ENCODE assay signal across 19 cellular contexts in genomic region chr5:124394700-124395099, GRCh38.
A peak's percentile ranks its signal among the peaks of the same experiment; 100 is the strongest.
DNase-seq lines count a peak whose midpoint lies in the region; ATAC-seq, FAIRE-seq and TF ChIP-seq lines count a peak whose summit lies in the region.
"Had no signal": no experiment of that assay in that cellular context is flagged by ENCODE, and none has a peak within 500 bp of the region (broad histone marks: within the 10 kb centered on the region; RNA-seq: fewer than 3 reads in every experiment).

No MANE protein-coding gene starts in this region.

- H3K4me3 ChIP-seq in WERI-Rb-1 (ENCODE audit: low read depth, low read length) (peak overlapping the region; percentile 40), neuronal stem cell (ENCODE audit: low read length in 2 of 2) (peak overlapping the region in 1 of 2 donors; percentile 11), small intestine (ENCODE audit: low read depth in 1 of 2, low read length in 2 of 2) (no peak overlapping the region)
- H3K4me3 ChIP-seq: BLaER1 treated with 17β-estradiol and CSF1 and Interleukin-3, amounts not matched to agents 10 nM and 100 nM had no signal

- H4K91ac ChIP-seq in neuronal stem cell (ENCODE audit: low read depth, low read length, poor library complexity), result no peak overlapping the region

- no peak for TF ChIP-seq CTCF in WERI-Rb-1 (IDR thresholded peaks at IDR 0.05; ENCODE audit: low read depth, low read length)

- H2BK12ac ChIP-seq in neuronal stem cell (ENCODE audit: low read length), result no peak overlapping the region

- peak overlapping the region; percentile 63 for H2AFZ ChIP-seq in neuronal stem cell (ENCODE audit: low read length)

- H3K9ac ChIP-seq in neuronal stem cell (ENCODE audit: low read depth, low read length, poor library complexity), result no peak overlapping the region
- H3K9ac ChIP-seq: BLaER1 treated with 17β-estradiol and CSF1 and Interleukin-3, amounts not matched to agents 10 nM and 100 nM had no signal

- no peaks in the 10 kb centered on the region for H3K27me3 ChIP-seq in WERI-Rb-1 (ENCODE audit: insufficient read depth, low read depth, severe bottlenecking)
- peaks cover 0 to 3% (median 0%) of the 10 kb centered on the region in 3 experiments for H3K27me3 ChIP-seq in neuronal stem cell (ENCODE audit: control insufficient read depth in 3 of 3, insufficient read depth in 3 of 3, low read depth in 1 of 3, low read length in 3 of 3)
- no peaks in the 10 kb centered on the region for H3K27me3 ChIP-seq in small intestine (ENCODE audit: control insufficient read depth in 2 of 2, insufficient read depth in 2 of 2, low read length in 2 of 2)
- H3K27me3 ChIP-seq: BLaER1 treated with 17β-estradiol and CSF1 and Interleukin-3, amounts not matched to agents 10 nM and 100 nM had no signal

- peak overlapping the region; percentile 45 for H3K27ac ChIP-seq in WERI-Rb-1
- no peak overlapping the region for H3K27ac ChIP-seq in neuronal stem cell (replicated peaks; ENCODE audit: low read length)
- H3K27ac ChIP-seq in small intestine (ENCODE audit: low read depth in 1 of 2, low read length in 1 of 2), result no peak overlapping the region
- H3K27ac ChIP-seq: BLaER1 treated with 17β-estradiol and CSF1 and Interleukin-3, amounts not matched to agents 10 nM and 100 nM had no signal

- no peak overlapping the region for H2BK5ac ChIP-seq in neuronal stem cell (ENCODE audit: low read length)

- WGBS in neuronal stem cell (ENCODE audit: extremely low coverage in 2 of 2, insufficient read length in 2 of 2, insufficient replicate concordance in 1 of 2), 2 donors, result no CpG with 5 or more reads among the region's 8 CpGs
- WGBS in small intestine, 3 donors, result 80 to 91% (median 85%) methylated on average over 8 of the region's 8 CpGs

- no peak overlapping the region for H2AK5ac ChIP-seq in neuronal stem cell (ENCODE audit: low read depth, low read length)

- no peaks in the 10 kb centered on the region for H3K79me1 ChIP-seq in neuronal stem cell (ENCODE audit: low read depth, low read length)

- H3K9me3 ChIP-seq in WERI-Rb-1 (ENCODE audit: severe bottlenecking) (no peaks in the 10 kb centered on the region), neuronal stem cell (replicated peaks in 1 of 2; ENCODE audit: control insufficient read depth in 2 of 2, insufficient read depth in 1 of 2, low read depth in 1 of 2, low read length in 2 of 2) (peaks cover 0 to 12% of the 10 kb centered on the region in 2 donors), small intestine (ENCODE audit: control insufficient read depth, low read depth) (no peaks in the 10 kb centered on the region)

- in situ Hi-C loops in G401 (cut with HindIII; ENCODE audit: low sequenced_read_pairs), result no loop called here

- H3K23ac ChIP-seq in neuronal stem cell (ENCODE audit: low read depth, low read length, poor library complexity), result no peak overlapping the region

- DNase-seq in G401 (ENCODE audit: low spot score) (peak; percentile 7), WERI-Rb-1 (peak; percentile 43), globus pallidus (ENCODE audit: low spot score) (peak; percentile 55), neuronal stem cell (ENCODE audit: low spot score) (no peak), small intestine (no peak), SW480 (ENCODE audit: low spot score) (no peak)
- DNase-seq: CD8-positive, alpha-beta memory T cell; GF-D8; KG1; NCI-H1694 treated with DMSO at 0.1 percent for 48 hours; NCI-H345; NCI-H526 treated with DMSO at 0.1 percent for 48 hours; SIG-M5 had no signal

- H3K14ac ChIP-seq in neuronal stem cell (ENCODE audit: low read length), result no peak overlapping the region

- H2BK15ac ChIP-seq in neuronal stem cell (ENCODE audit: low read length), result no peak overlapping the region

- peaks cover 22% of the 10 kb centered on the region in 2 donors for H3K4me1 ChIP-seq in neuronal stem cell (ENCODE audit: control insufficient read depth in 2 of 2, insufficient read depth in 1 of 2, low read depth in 1 of 2, low read length in 2 of 2)
- H3K4me1 ChIP-seq in small intestine (ENCODE audit: control insufficient read depth in 2 of 2, insufficient read depth in 1 of 2, low read depth in 1 of 2, low read length in 1 of 2), result no peaks in the 10 kb centered on the region

- peak overlapping the region; percentile 76 for H3K18ac ChIP-seq in neuronal stem cell (ENCODE audit: low read length)

- no peak for FAIRE-seq in small intestine (lab: Jason Lieb, UNC)
- FAIRE-seq: A204.1, GM12891, RCC 7860 had no signal

- no peak for ATAC-seq in HG02885 (IDR thresholded peaks at IDR 0.05; ENCODE audit: poor library complexity, unreplicated experiment)
- no peak for ATAC-seq in GM21576 (IDR thresholded peaks at IDR 0.05; ENCODE audit: unreplicated experiment)

- H2BK120ac ChIP-seq in neuronal stem cell (ENCODE audit: low read depth, low read length), result no peak overlapping the region

- no peak overlapping the region for H3K4me2 ChIP-seq in neuronal stem cell (ENCODE audit: insufficient read depth, low read length, poor library complexity, severe bottlenecking)
- H3K4me2 ChIP-seq: BLaER1 treated with 17β-estradiol and CSF1 and Interleukin-3, amounts not matched to agents 10 nM and 100 nM had no signal

- H3K36me3 ChIP-seq in WERI-Rb-1 (no peaks in the 10 kb centered on the region), neuronal stem cell (replicated peaks in 1 of 2; ENCODE audit: control insufficient read depth in 2 of 2, insufficient read depth in 2 of 2, low read length in 2 of 2) (no peaks in the 10 kb centered on the region), small intestine (ENCODE audit: control insufficient read depth in 2 of 2, insufficient read depth in 2 of 2, low read length in 2 of 2) (no peaks in the 10 kb centered on the region)

- H3K4ac ChIP-seq in neuronal stem cell (ENCODE audit: low read length), result no peak overlapping the region

- H4K8ac ChIP-seq in neuronal stem cell (ENCODE audit: low read depth, low read length), result no peak overlapping the region

Comparison
In these comparisons a context has a peak if more than half of its experiments do, and no peak if none do; other contexts are left out.
1. DNase-seq: peak in G401 (single experiment), WERI-Rb-1 (single experiment) and globus pallidus (single experiment); none in neuronal stem cell (single experiment), small intestine (single experiment) and SW480 (single experiment).